Comparison of ENCODE assay signal across 22 cellular contexts in genomic region chr21:43900690-43901089, GRCh38.
"Had no signal": no experiment of that assay in that cellular context is flagged by ENCODE, and none has a peak within 500 bp of the region (broad histone marks: within the 10 kb centered on the region; RNA-seq: fewer than 3 reads in every experiment).

No MANE protein-coding gene starts in this region.

- H3K36me3 ChIP-seq: neutrophil, ovary, right atrium auricular region had no signal

- DNase-seq: activated CD4-positive, alpha-beta T cell treated with anti-CD3 and anti-CD28 coated beads for 4 hours; activated CD4-positive, alpha-beta T cell treated with anti-CD3 and anti-CD28 coated beads, Interleukin-2, amount 50 U/mL, for 48 hours; activated CD4-positive, CD25-positive, alpha-beta regulatory T cell; activated gamma-delta T cell; activated naive CD8-positive, alpha-beta T cell treated with anti-CD3 and anti-CD28 coated beads for 36 hours; cortex of kidney; hypothalamus; left colon; midbrain; psoas muscle; stimulated activated CD4-positive, alpha-beta T cell treated with anti-CD3 and anti-CD28 coated beads, Interleukin-12 subunit alpha, Interleukin-12 subunit beta, amount 100 ng/mL, for 4 hours; stimulated activated CD4-positive, alpha-beta T cell treated with anti-CD3 and anti-CD28 coated beads, Interleukin-4, amount 100 ng/mL, for 4 hours; stimulated activated naive CD8-positive, alpha-beta T cell treated with anti-CD3 and anti-CD28 coated beads, Interleukin-15, amount 100 ng/mL, for 72 hours; T1000 had no signal

- H3K27ac Mint-ChIP-seq: activated naive CD8-positive, alpha-beta T cell treated with anti-CD3 and anti-CD28 coated beads for 36 hours; nephron had no signal

- ATAC-seq: gastroesophageal sphincter; left colon; psoas muscle; stimulated activated naive CD8-positive, alpha-beta T cell treated with anti-CD3 and anti-CD28 coated beads, Interleukin-15, amount 100 ng/mL, for 72 hours had no signal

- H3K27me3 Mint-ChIP-seq: activated naive CD8-positive, alpha-beta T cell treated with anti-CD3 and anti-CD28 coated beads for 36 hours; stimulated activated naive CD8-positive, alpha-beta T cell treated with anti-CD3 and anti-CD28 coated beads, Interleukin-15, amount 100 ng/mL, for 72 hours had no signal

- H3K27ac ChIP-seq: epithelial cell of prostate, gastroesophageal sphincter, neutrophil, ovary, psoas muscle, tibial nerve had no signal

- H3K4me3 ChIP-seq: gastroesophageal sphincter, lung, ovary, psoas muscle, right atrium auricular region, tibial nerve had no signal

- H3K27me3 ChIP-seq: gastroesophageal sphincter, neutrophil, ovary, right atrium auricular region, tibial nerve had no signal

- H3K9me3 Mint-ChIP-seq: activated naive CD8-positive, alpha-beta T cell treated with anti-CD3 and anti-CD28 coated beads for 36 hours; stimulated activated naive CD8-positive, alpha-beta T cell treated with anti-CD3 and anti-CD28 coated beads, Interleukin-15, amount 100 ng/mL, for 72 hours had no signal

- H3K4me3 Mint-ChIP-seq: activated naive CD8-positive, alpha-beta T cell treated with anti-CD3 and anti-CD28 coated beads for 36 hours; nephron; stimulated activated naive CD8-positive, alpha-beta T cell treated with anti-CD3 and anti-CD28 coated beads, Interleukin-15, amount 100 ng/mL, for 72 hours had no signal

- H3K9me3 ChIP-seq: gastroesophageal sphincter, neutrophil, ovary, psoas muscle, right atrium auricular region, tibial nerve had no signal
